23 cellular contexts compared by ENCODE assay signal in genomic region chr3:162302983-162303624, GRCh38.
DNase-seq lines count a peak whose midpoint lies in the region; ATAC-seq and TF ChIP-seq lines count a peak whose summit lies in the region.
"Had no signal": no experiment of that assay in that cellular context is flagged by ENCODE, and none has a peak within 500 bp of the region (broad histone marks: within the 10 kb centered on the region; RNA-seq: fewer than 3 reads in every experiment).

No MANE protein-coding gene starts in this region.

- in situ Hi-C loops in astrocyte of the spinal cord (cut with HindIII; ENCODE audit: low sequenced_read_pairs), result no loop called here
- in situ Hi-C loops in gastrocnemius medialis (cut with MboI; ENCODE audit: low sequenced_read_pairs in 4 of 4), result no loop called here

- peak; percentile 53 for ATAC-seq in HG02852 (IDR thresholded peaks at IDR 0.05; ENCODE audit: unreplicated experiment)
- no peak for ATAC-seq in GM21360 (IDR thresholded peaks at IDR 0.05; ENCODE audit: unreplicated experiment)
- ATAC-seq in gastrocnemius medialis, result no peak
- no peak for ATAC-seq in natural killer cell
- ATAC-seq: K562, left colon, psoas muscle had no signal

- no peak overlapping the region for H3K4me3 Mint-ChIP-seq in natural killer cell
- H3K4me3 Mint-ChIP-seq: neural crest cell had no signal

- no peak overlapping the region for H3K4me3 ChIP-seq in astrocyte of the spinal cord (ENCODE audit: low read depth, low read length)
- H3K4me3 ChIP-seq in skeletal muscle cell (ENCODE audit: low read depth, low read length), result no peak overlapping the region
- no peak overlapping the region for H3K4me3 ChIP-seq in gastrocnemius medialis
- H3K4me3 ChIP-seq: coronary artery, K562, psoas muscle, suprapubic skin had no signal

- TF ChIP-seq CTCF in astrocyte of the spinal cord (IDR thresholded peaks at IDR 0.05; ENCODE audit: low read depth, low read length) (no peak), gastrocnemius medialis (IDR thresholded peaks at IDR 0.05 in 4 of 5, conservative IDR thresholded peaks at IDR 0.05 in 1 of 5) (no peak), natural killer cell (IDR thresholded peaks at IDR 0.05) (no peak)

- H3K27ac ChIP-seq in gastrocnemius medialis, result no peak overlapping the region
- H3K27ac ChIP-seq: coronary artery, psoas muscle, suprapubic skin had no signal

- H3K9me3 Mint-ChIP-seq in natural killer cell, result peaks cover 4 to 10% of the 10 kb centered on the region in 2 donors

- H3K27me3 Mint-ChIP-seq in natural killer cell (ENCODE audit: low read depth in 2 of 2), result no peaks in the 10 kb centered on the region

- peaks cover 7% of the 10 kb centered on the region for H3K36me3 Mint-ChIP-seq in natural killer cell

- no peaks in the 10 kb centered on the region for H3K4me1 ChIP-seq in gastrocnemius medialis
- H3K4me1 ChIP-seq: psoas muscle, suprapubic skin had no signal

- TF ChIP-seq POLR2A in gastrocnemius medialis (IDR thresholded peaks at IDR 0.05), result no peak

- H3K4me1 Mint-ChIP-seq in natural killer cell, result no peaks in the 10 kb centered on the region
- H3K4me1 Mint-ChIP-seq: neural crest cell had no signal

- H3K27ac Mint-ChIP-seq in natural killer cell, result no peak overlapping the region

- DNase-seq in NCI-H226 (peak; percentile 21), astrocyte of the spinal cord (ENCODE audit: low read depth, low spot score) (peak; percentile 32), skeletal muscle cell (ENCODE audit: low read depth) (peak; percentile 58), gastrocnemius medialis (no peak), natural killer cell (no peak)
- DNase-seq: activated CD4-positive, alpha-beta T cell treated with anti-CD3 and anti-CD28 coated beads, Interleukin-2, amount 50 U/mL, for 1 hour; activated gamma-delta T cell treated with Interleukin-2 at 50 U/mL for 16 hours; amygdala; GDM1; left colon; midbrain; NCI-H1105 treated with DMSO at 0.1 percent for 48 hours; NCI-H2107; NCI-H526 treated with DMSO at 0.1 percent for 48 hours; psoas muscle; SK-N-SH; stimulated activated CD4-positive, alpha-beta T cell treated with anti-CD3 and anti-CD28 coated beads, Interleukin-4, amount 100 ng/mL, for 4 hours had no signal

- no peaks in the 10 kb centered on the region for H3K27me3 ChIP-seq in gastrocnemius medialis
- H3K27me3 ChIP-seq: suprapubic skin had no signal

- intact Hi-C loops in gastrocnemius medialis (cut with DNase I; ENCODE audit: low total_unique reads), result no loop called here
- intact Hi-C loops in natural killer cell (cut with micrococcal nuclease), result no loop called here

- H3K36me3 ChIP-seq in gastrocnemius medialis, result no peaks in the 10 kb centered on the region
- H3K36me3 ChIP-seq: suprapubic skin had no signal

- H3K9me3 ChIP-seq in gastrocnemius medialis, result no peaks in the 10 kb centered on the region
- H3K9me3 ChIP-seq: psoas muscle, SK-N-SH, suprapubic skin had no signal

Comparison
In these comparisons a context has a peak if more than half of its experiments do, and no peak if none do; other contexts are left out.
1. DNase-seq: peak in NCI-H226 (single experiment), astrocyte of the spinal cord (single experiment) and skeletal muscle cell (single experiment); none in gastrocnemius medialis (0 of 2) and natural killer cell (single experiment).